ENCODE assay signal across 8 cellular contexts in genomic region chr3:114418724-114419543, GRCh38.
DNase-seq lines count a peak whose midpoint lies in the region; ATAC-seq and TF ChIP-seq lines count a peak whose summit lies in the region.

No MANE protein-coding gene starts in this region.

- 24% methylated on average over 8 of the region's 8 CpGs for WGBS in esophagus muscularis mucosa

- peak; percentile 69 for ATAC-seq in GM18498 (IDR thresholded peaks at IDR 0.05; ENCODE audit: unreplicated experiment)
- ATAC-seq in HG02840 (IDR thresholded peaks at IDR 0.05; ENCODE audit: low FRiP score, unreplicated experiment), result peak; percentile 56
- peak; percentile 84 to 98 (median 97) for ATAC-seq in natural killer cell

- no peaks in the 10 kb centered on the region for H3K9me3 Mint-ChIP-seq in natural killer cell

- no peak for TF ChIP-seq EP300 in esophagus muscularis mucosa (IDR thresholded peaks at IDR 0.05)

- no peaks in the 10 kb centered on the region for H3K27me3 ChIP-seq in esophagus muscularis mucosa

- peak overlapping the region; percentile 30 to 56 (median 44) for H3K27ac ChIP-seq in esophagus muscularis mucosa (replicated peaks in 1 of 4)

- no peaks in the 10 kb centered on the region for H3K9me3 ChIP-seq in esophagus muscularis mucosa

- TF ChIP-seq POLR2A in esophagus muscularis mucosa (IDR thresholded peaks at IDR 0.05; ENCODE audit: low read depth), result no peak

- intact Hi-C loops in esophagus muscularis mucosa (cut with DNase I), result loop anchor here (5.0 to 10.0 kb wide), 2 partner anchors 37 to 54 kb away; no protein-coding TSS in a partner anchor
- intact Hi-C loops in natural killer cell (cut with micrococcal nuclease), result loop anchor here (1.0 to 10.0 kb wide), 6 partner anchors 36 to 684 kb away; no protein-coding TSS in a partner anchor

- TF ChIP-seq CTCF in esophagus muscularis mucosa (IDR thresholded peaks at IDR 0.05) (peak; percentile 73 to 84 (median 83)), natural killer cell (IDR thresholded peaks at IDR 0.05) (peak; percentile 84)

- H3K4me1 Mint-ChIP-seq in natural killer cell, result no peaks in the 10 kb centered on the region

- DNase-seq in Ammon's horn (ENCODE audit: low spot score), result peak; percentile 87
- peak; percentile 75 for DNase-seq in NCI-H1105 (lab: John Stamatoyannopoulos, UW)
- DNase-seq in SKM-1 treated with dmso at 0.1 percent for 144 hours (lab: John Stamatoyannopoulos, UW; ENCODE audit: unreplicated experiment), result peak; percentile 64
- DNase-seq in esophagus muscularis mucosa (ENCODE audit: extremely low spot score), result no peak
- DNase-seq in natural killer cell, result no peak
- no peak for DNase-seq in activated effector memory CD4-positive, alpha-beta T cell treated with Interleukin-2 at 50 U/mL for 16 hours

- peak overlapping the region in 3 of 4 donors; percentile 27 to 39 (median 33) for H3K4me3 ChIP-seq in esophagus muscularis mucosa

- H3K27me3 Mint-ChIP-seq in natural killer cell (ENCODE audit: low read depth in 2 of 2), result no peaks in the 10 kb centered on the region

- H3K36me3 ChIP-seq in esophagus muscularis mucosa, result no peaks in the 10 kb centered on the region

- no peak overlapping the region for H3K27ac Mint-ChIP-seq in natural killer cell

- peaks cover 16 to 29% (median 25%) of the 10 kb centered on the region in 4 donors for H3K4me1 ChIP-seq in esophagus muscularis mucosa

- H3K36me3 Mint-ChIP-seq in natural killer cell, result no peaks in the 10 kb centered on the region

- H3K4me3 Mint-ChIP-seq in natural killer cell, result no peak overlapping the region

Comparison
In these comparisons a context has a peak if more than half of its experiments do, and no peak if none do; other contexts are left out.
1. DNase-seq: peak in Ammon's horn (single experiment), NCI-H1105 (single experiment) and SKM-1 treated with dmso at 0.1 percent for 144 hours (single experiment); none in esophagus muscularis mucosa (single experiment), natural killer cell (single experiment) and activated effector memory CD4-positive, alpha-beta T cell treated with Interleukin-2 at 50 U/mL for 16 hours (single experiment).
2. Peak in every context shown above with its lines, with median percentiles within 50 percentile points of each other: ATAC-seq.